Comparison of ENCODE assay signal across 8 cellular contexts in genomic region chr19:13022859-13023636, GRCh38. TPM values are rescaled to one million over a fixed set of nuclear protein-coding genes. Genes with fewer than 3 reads are reported as not detected.
DNase-seq lines count a peak whose midpoint lies in the region; ATAC-seq and TF ChIP-seq lines count a peak whose summit lies in the region.

No MANE protein-coding gene starts in this region.

- H3K9me3 Mint-ChIP-seq in activated CD4-positive, alpha-beta memory T cell treated with anti-CD3 and anti-CD28 coated beads, Interleukin-2, amount 10 ng/mL, durations not matched to agents 7 days and 5 days, result no peaks in the 10 kb centered on the region

- ATAC-seq in HG03521 (IDR thresholded peaks at IDR 0.05; ENCODE audit: unreplicated experiment) (no peak), HG03280 (IDR thresholded peaks at IDR 0.05; ENCODE audit: unreplicated experiment) (no peak)

- H3K4me3 ChIP-seq in fibroblast of villous mesenchyme (ENCODE audit: low read depth, low read length), result peak overlapping the region; percentile 67

- no peaks in the 10 kb centered on the region for H3K36me3 Mint-ChIP-seq in activated CD4-positive, alpha-beta memory T cell treated with anti-CD3 and anti-CD28 coated beads, Interleukin-2, amount 10 ng/mL, durations not matched to agents 7 days and 5 days (ENCODE audit: low read depth)

- H3K27me3 Mint-ChIP-seq in activated CD4-positive, alpha-beta memory T cell treated with anti-CD3 and anti-CD28 coated beads, Interleukin-2, amount 10 ng/mL, durations not matched to agents 7 days and 5 days, result peaks cover 63% of the 10 kb centered on the region

- H3K27ac Mint-ChIP-seq in activated CD4-positive, alpha-beta memory T cell treated with anti-CD3 and anti-CD28 coated beads, Interleukin-2, amount 10 ng/mL, durations not matched to agents 7 days and 5 days, result no peak overlapping the region

- peak; percentile 10 to 80 (median 58) for DNase-seq in NCI-H1417 (lab: John Stamatoyannopoulos, UW)
- no peak for DNase-seq in NCI-H1417 treated with DMSO at 0.1 percent for 48 hours (lab: John Stamatoyannopoulos, UW)
- DNase-seq in NCI-H1092 treated with DMSO at 0.1 percent for 48 hours (lab: John Stamatoyannopoulos, UW), result peak; percentile 98
- no peak for DNase-seq in activated CD4-positive, alpha-beta memory T cell treated with anti-CD3 and anti-CD28 coated beads, Interleukin-2, amount 10 ng/mL, durations not matched to agents 7 days and 5 days
- DNase-seq in fibroblast of villous mesenchyme (ENCODE audit: low read depth), result peak; percentile 97
- peak in 53 of 56 donors; percentile 26 to 92 (median 80) for DNase-seq in nucleus accumbens (lab: John Stamatoyannopoulos, UW)

- POLR2A ChIA-PET in activated CD4-positive, alpha-beta memory T cell treated with anti-CD3 and anti-CD28 coated beads, Interleukin-2, amount 10 ng/mL, durations not matched to agents 7 days and 5 days (lab: Charles Lee), result interaction anchor here (1.2 kb wide), 1 partner anchor 44 kb away, joined by 3 read pairs; no protein-coding TSS in a partner anchor

- CTCF ChIA-PET in activated CD4-positive, alpha-beta memory T cell treated with anti-CD3 and anti-CD28 coated beads, Interleukin-2, amount 10 ng/mL, durations not matched to agents 7 days and 5 days (lab: Charles Lee), result interaction anchor here (0.6 to 2.3 kb wide), 4 partner anchors 46 to 264 kb away, joined by 3 to 6 read pairs (median 4); no protein-coding TSS in a partner anchor

- no peak for TF ChIP-seq CTCF in fibroblast of villous mesenchyme (IDR thresholded peaks at IDR 0.05; ENCODE audit: insufficient read depth, low read depth, low read length)

- H3K4me1 Mint-ChIP-seq in activated CD4-positive, alpha-beta memory T cell treated with anti-CD3 and anti-CD28 coated beads, Interleukin-2, amount 10 ng/mL, durations not matched to agents 7 days and 5 days, result peaks cover 18% of the 10 kb centered on the region

- H3K4me3 Mint-ChIP-seq in activated CD4-positive, alpha-beta memory T cell treated with anti-CD3 and anti-CD28 coated beads, Interleukin-2, amount 10 ng/mL, durations not matched to agents 7 days and 5 days, result peak overlapping the region; percentile 51

RNA-seq across cellular contexts. Expression of gene NFIX, which starts 27.8 kb away (rescaled TPM):
- under 1 TPM in 1 of 2 experiments, not detected in 1; 0.05 TPM for total RNA-seq in activated CD4-positive, alpha-beta memory T cell treated with anti-CD3 and anti-CD28 coated beads, Interleukin-2, amount 10 ng/mL, durations not matched to agents 7 days and 5 days
- 29.6 and 30.2 TPM in 2 replicates for total RNA-seq in fibroblast of villous mesenchyme

RNA-seq across cellular contexts. Expression of gene DAND5, which starts 53.7 kb away (rescaled TPM):
- under 1 TPM; 0.13 to 0.15 TPM for total RNA-seq in activated CD4-positive, alpha-beta memory T cell treated with anti-CD3 and anti-CD28 coated beads, Interleukin-2, amount 10 ng/mL, durations not matched to agents 7 days and 5 days
- not detected in 2 replicates for total RNA-seq in fibroblast of villous mesenchyme

Comparison
In these comparisons a context has a peak if more than half of its experiments do, and no peak if none do; other contexts are left out.
1. DNase-seq: peak in NCI-H1417 (3 of 3), NCI-H1092 treated with DMSO at 0.1 percent for 48 hours (single experiment), fibroblast of villous mesenchyme (single experiment) and nucleus accumbens (53 of 56); none in NCI-H1417 treated with DMSO at 0.1 percent for 48 hours (single experiment) and activated CD4-positive, alpha-beta memory T cell treated with anti-CD3 and anti-CD28 coated beads, Interleukin-2, amount 10 ng/mL, durations not matched to agents 7 days and 5 days (single experiment).
2. RNA of gene NFIX, which starts 27.8 kb away (total RNA-seq): 29.6 to 30.2 TPM in fibroblast of villous mesenchyme; 0.05 TPM in activated CD4-positive, alpha-beta memory T cell treated with anti-CD3 and anti-CD28 coated beads, Interleukin-2, amount 10 ng/mL, durations not matched to agents 7 days and 5 days; every median in the first group is over 10 times any median in the second.